In genomic region chr19:57558525-57558924, GRCh38 we compare ENCODE assay signal across 8 cellular contexts. TPM values are rescaled to one million over a fixed set of nuclear protein-coding genes. Genes with fewer than 3 reads are reported as not detected.
DNase-seq lines count a peak whose midpoint lies in the region; ATAC-seq and TF ChIP-seq lines count a peak whose summit lies in the region.

No MANE protein-coding gene starts in this region.

- H3K4me1 ChIP-seq in cardiac muscle cell (ENCODE audit: low read depth) (peaks cover 16% of the 10 kb centered on the region), adipocyte (ENCODE audit: control insufficient read depth, insufficient read depth, low read length) (peaks cover 23% of the 10 kb centered on the region), left lung (peaks cover 7 to 12% of the 10 kb centered on the region in 2 donors), aorta (ENCODE audit: control insufficient read depth in 1 of 2, insufficient read depth in 2 of 2, low read length in 2 of 2) (peaks cover 0 to 2% of the 10 kb centered on the region in 2 donors)

- DNase-seq in cardiac muscle cell (ENCODE audit: low read depth in 1 of 2, low spot score in 1 of 2) (peak; percentile 23), left ventricle myocardium superior (no peak), adipocyte (ENCODE audit: low read depth) (peak; percentile 57), left lung (no peak), aorta (no peak), NCI-H128 (lab: John Stamatoyannopoulos, UW; ENCODE audit: unreplicated experiment) (no peak)

- no peaks in the 10 kb centered on the region for H3K9me3 ChIP-seq in cardiac muscle cell (ENCODE audit: low read depth)
- peaks cover 19% of the 10 kb centered on the region for H3K9me3 ChIP-seq in adipocyte (ENCODE audit: control insufficient read depth, low read length)
- H3K9me3 ChIP-seq in left lung = peaks cover 0 to 64% of the 10 kb centered on the region in 2 donors
- peaks cover 16% of the 10 kb centered on the region for H3K9me3 ChIP-seq in aorta (ENCODE audit: control insufficient read depth, low read length)

- H3K4me3 ChIP-seq in cardiac muscle cell = peak overlapping the region; percentile 84
- H3K4me3 ChIP-seq in adipocyte (ENCODE audit: low read length) = peak overlapping the region; percentile 90
- H3K4me3 ChIP-seq in left lung = peak overlapping the region; percentile 93
- peak overlapping the region; percentile 8 to 87 for H3K4me3 ChIP-seq in aorta (ENCODE audit: low read length in 2 of 2)

- 20 to 30% methylated on average over 6 of the region's 6 CpGs for WGBS in aorta, 2 donors

- H3K36me3 ChIP-seq in cardiac muscle cell (peaks cover 18% of the 10 kb centered on the region), adipocyte (ENCODE audit: control insufficient read depth, insufficient read depth, low read length, severe bottlenecking) (peaks cover 30% of the 10 kb centered on the region), left lung (peaks cover 0 to 29% of the 10 kb centered on the region in 2 donors), aorta (ENCODE audit: control insufficient read depth in 1 of 2, insufficient read depth in 2 of 2, low read length in 1 of 2) (peaks cover 0 to 10% of the 10 kb centered on the region in 2 donors)

- ATAC-seq in left ventricle myocardium superior (no peak), left lung (no peak), aorta (ENCODE audit: low FRiP score) (no peak), HG02571 (IDR thresholded peaks at IDR 0.05; ENCODE audit: unreplicated experiment) (no peak), GM21515 (IDR thresholded peaks at IDR 0.05; ENCODE audit: unreplicated experiment) (no peak)

- TF ChIP-seq CTCF in cardiac muscle cell (IDR thresholded peaks at IDR 0.05; ENCODE audit: low read depth, low read length) (peak; percentile 10), left lung (IDR thresholded peaks at IDR 0.05) (no peak)

- intact Hi-C loops in left ventricle myocardium superior (cut with micrococcal nuclease) (no loop called here), left lung (cut with DNase I) (no loop called here), aorta (cut with DNase I) (no loop called here)

- H3K27ac ChIP-seq in cardiac muscle cell (peak overlapping the region; percentile 71), left lung (no peak overlapping the region), aorta (ENCODE audit: low read depth in 1 of 2, low read length in 2 of 2) (no peak overlapping the region)

- no peaks in the 10 kb centered on the region for H3K27me3 ChIP-seq in cardiac muscle cell
- no peaks in the 10 kb centered on the region for H3K27me3 ChIP-seq in adipocyte (replicated peaks; ENCODE audit: control insufficient read depth, insufficient read depth, low read length)
- H3K27me3 ChIP-seq in left lung = no peaks in the 10 kb centered on the region
- no peaks in the 10 kb centered on the region for H3K27me3 ChIP-seq in aorta (ENCODE audit: control insufficient read depth in 1 of 2, insufficient read depth in 2 of 2, low read length in 1 of 2)

- H3K9ac ChIP-seq in adipocyte (ENCODE audit: low read length) = peak overlapping the region; percentile 92

RNA-seq across cellular contexts. Expression of gene ZNF550, which starts 1.1 kb away (rescaled TPM):
- total RNA-seq in cardiac muscle cell (42.6 and 62.4 TPM in 2 replicates), left ventricle myocardium superior (8.4 TPM), left lung (1 to 10 TPM; 7.4 to 7.6 TPM), aorta (1 to 10 TPM; 4.9 to 8.9 TPM)
- polyA plus RNA-seq in cardiac muscle cell (9.8 and 9.9 TPM in 2 replicates), aorta (1 to 10 TPM; 2.4 to 3.3 TPM)

RNA-seq across cellular contexts. Expression of gene ZNF416, which starts 20.2 kb away (rescaled TPM):
- total RNA-seq in cardiac muscle cell (6.8 and 7.8 TPM in 2 replicates), left ventricle myocardium superior (4.8 TPM), left lung (1 to 10 TPM; 4.5 TPM), aorta (1 to 10 TPM; 4.0 to 6.1 TPM)
- polyA plus RNA-seq in cardiac muscle cell (6.2 and 7.6 TPM in 2 replicates), aorta (1 to 10 TPM; 1.5 to 2.5 TPM)

RNA-seq across cellular contexts. Expression of gene ZIK1, which starts 25.4 kb away (rescaled TPM):
- total RNA-seq in cardiac muscle cell = 16.0 and 18.2 TPM in 2 replicates
- 11.7 and 13.9 TPM in 2 replicates for polyA plus RNA-seq in cardiac muscle cell
- 4.1 TPM for total RNA-seq in left ventricle myocardium superior
- 1 to 10 TPM; 4.4 to 4.7 TPM for total RNA-seq in left lung
- 1 to 10 TPM; 3.5 to 6.3 TPM for total RNA-seq in aorta
- polyA plus RNA-seq in aorta = 1 to 10 TPM in 1 of 2 donors, not detected in 1; 2.4 TPM

RNA-seq across cellular contexts. Expression of gene ZNF549, which starts 31.4 kb away (rescaled TPM):
- total RNA-seq in cardiac muscle cell = 5.0 and 7.5 TPM in 2 replicates
- polyA plus RNA-seq in cardiac muscle cell = 7.5 and 10.1 TPM in 2 replicates
- 4.1 TPM for total RNA-seq in left ventricle myocardium superior
- total RNA-seq in left lung = 1 to 10 TPM; 4.9 to 5.8 TPM
- 1 to 10 TPM; 6.2 to 7.6 TPM for total RNA-seq in aorta
- 1 to 10 TPM; 1.1 to 3.8 TPM for polyA plus RNA-seq in aorta

RNA-seq across cellular contexts. Expression of gene ZNF530, which starts 41.2 kb away (rescaled TPM):
- total RNA-seq in cardiac muscle cell = 7.1 and 9.3 TPM in 2 replicates
- polyA plus RNA-seq in cardiac muscle cell = 6.4 and 6.5 TPM in 2 replicates
- 3.9 TPM for total RNA-seq in left ventricle myocardium superior
- 1 to 10 TPM; 2.3 to 3.6 TPM for total RNA-seq in left lung
- total RNA-seq in aorta = 1 to 10 TPM; 2.3 to 2.5 TPM
- 1 to 10 TPM in 1 of 2 donors, not detected in 1; 1.6 TPM for polyA plus RNA-seq in aorta

Comparison
In these comparisons a context has a peak if more than half of its experiments do, and no peak if none do; other contexts are left out.
1. DNase-seq: peak in cardiac muscle cell (2 of 2) and adipocyte (single experiment); none in left ventricle myocardium superior (single experiment), left lung (0 of 2), aorta (0 of 2) and NCI-H128 (single experiment).
2. Peak in every context shown above with its lines, with median percentiles within 50 percentile points of each other: H3K4me3 ChIP-seq.